In genomic region chr4:175419120-175419774, GRCh38 we compare ENCODE assay signal across 13 cellular contexts.
DNase-seq lines count a peak whose midpoint lies in the region; ATAC-seq and TF ChIP-seq lines count a peak whose summit lies in the region.
"Had no signal": no experiment of that assay in that cellular context is flagged by ENCODE, and none has a peak within 500 bp of the region (broad histone marks: within the 10 kb centered on the region; RNA-seq: fewer than 3 reads in every experiment).

No MANE protein-coding gene starts in this region.

- H3K18ac ChIP-seq in neuronal stem cell (ENCODE audit: low read length): no peak overlapping the region

- H2BK12ac ChIP-seq in neuronal stem cell (ENCODE audit: low read length): no peak overlapping the region

- no peak overlapping the region for H2BK120ac ChIP-seq in neuronal stem cell (ENCODE audit: low read depth, low read length)

- POLR2A ChIA-PET in activated CD4-positive, alpha-beta memory T cell treated with anti-CD3 and anti-CD28 coated beads, Interleukin-2, amount 10 ng/mL, durations not matched to agents 7 days and 5 days (lab: Charles Lee): no interaction called here

- no peak overlapping the region for H2BK15ac ChIP-seq in neuronal stem cell (ENCODE audit: low read length)

- DNase-seq in Calu3 (peak; percentile 5), NCI-H748 treated with DMSO at 0.1 percent for 48 hours (lab: John Stamatoyannopoulos, UW) (peak; percentile 10), coronary artery (ENCODE audit: low spot score) (no peak), neuronal stem cell (ENCODE audit: low spot score) (no peak), G401 (ENCODE audit: low spot score) (no peak), SKM-1 (lab: John Stamatoyannopoulos, UW; ENCODE audit: unreplicated experiment) (no peak)
- no peak for DNase-seq in activated CD4-positive, alpha-beta memory T cell treated with anti-CD3 and anti-CD28 coated beads, Interleukin-2, amount 10 ng/mL, durations not matched to agents 7 days and 5 days
- DNase-seq: activated B cell treated with CpG ODN at 0.5 μM for 24 hours; DMS 273 treated with DMSO at 0.1 percent for 48 hours; effector CD4-positive, alpha-beta T cell; NCI-H1092 had no signal

- H3K9ac ChIP-seq in neuronal stem cell (ENCODE audit: low read depth, low read length, poor library complexity): no peak overlapping the region

- no TSS peak for BruUV-seq in Calu3 (replicated peaks; lab: Mats Ljungman, UMichigan)

- H3K14ac ChIP-seq in neuronal stem cell (ENCODE audit: low read length): no peak overlapping the region

- H3K4me1 Mint-ChIP-seq in Calu3 (ENCODE audit: low read depth, unreplicated experiment): peaks cover 55% of the 10 kb centered on the region
- no peaks in the 10 kb centered on the region for H3K4me1 Mint-ChIP-seq in activated CD4-positive, alpha-beta memory T cell treated with anti-CD3 and anti-CD28 coated beads, Interleukin-2, amount 10 ng/mL, durations not matched to agents 7 days and 5 days
- H3K4me1 Mint-ChIP-seq: activated B cell treated with CpG ODN at 0.5 μM for 24 hours; activated T-helper 17 cell treated with anti-CD3 and anti-CD28 coated beads, Interleukin-2, amount 50 U/mL, for 72 hours had no signal

- no peak overlapping the region for H3K4me2 ChIP-seq in neuronal stem cell (ENCODE audit: insufficient read depth, low read length, poor library complexity, severe bottlenecking)

- H3K4me3 ChIP-seq in coronary artery (no peak overlapping the region), neuronal stem cell (ENCODE audit: low read length in 2 of 2) (no peak overlapping the region)

- H3K27me3 ChIP-seq in neuronal stem cell (ENCODE audit: control insufficient read depth in 3 of 3, insufficient read depth in 3 of 3, low read depth in 1 of 3, low read length in 3 of 3): no peaks in the 10 kb centered on the region

- H4K91ac ChIP-seq in neuronal stem cell (ENCODE audit: low read depth, low read length, poor library complexity): no peak overlapping the region

- H3K27me3 Mint-ChIP-seq in Calu3 (ENCODE audit: unreplicated experiment): no peaks in the 10 kb centered on the region
- H3K27me3 Mint-ChIP-seq in activated CD4-positive, alpha-beta memory T cell treated with anti-CD3 and anti-CD28 coated beads, Interleukin-2, amount 10 ng/mL, durations not matched to agents 7 days and 5 days: no peaks in the 10 kb centered on the region
- H3K27me3 Mint-ChIP-seq: activated B cell treated with CpG ODN at 0.5 μM for 24 hours; activated T-helper 17 cell treated with anti-CD3 and anti-CD28 coated beads, Interleukin-2, amount 50 U/mL, for 72 hours had no signal

- peaks cover 17% of the 10 kb centered on the region for H3K36me3 Mint-ChIP-seq in Calu3 (ENCODE audit: insufficient read depth, unreplicated experiment)
- H3K36me3 Mint-ChIP-seq in activated CD4-positive, alpha-beta memory T cell treated with anti-CD3 and anti-CD28 coated beads, Interleukin-2, amount 10 ng/mL, durations not matched to agents 7 days and 5 days (ENCODE audit: low read depth): no peaks in the 10 kb centered on the region

- CTCF ChIA-PET in Calu3 (lab: Charles Lee): interaction anchor here (0.6 kb wide), 1 partner anchor 596 kb away, joined by 3 read pairs; no protein-coding TSS in a partner anchor
- CTCF ChIA-PET in activated CD4-positive, alpha-beta memory T cell treated with anti-CD3 and anti-CD28 coated beads, Interleukin-2, amount 10 ng/mL, durations not matched to agents 7 days and 5 days (lab: Charles Lee): no interaction called here

- intact Hi-C loops in Calu3 (cut with micrococcal nuclease; ENCODE audit: unreplicated experiment): loop anchor here (5.0 kb wide), 1 partner anchor 47 kb away; no protein-coding TSS in a partner anchor

- no peaks in the 10 kb centered on the region for H3K9me3 ChIP-seq in neuronal stem cell (replicated peaks in 1 of 2; ENCODE audit: control insufficient read depth in 2 of 2, insufficient read depth in 1 of 2, low read depth in 1 of 2, low read length in 2 of 2)

- peak overlapping the region; percentile 35 for H2AFZ ChIP-seq in neuronal stem cell (ENCODE audit: low read length)

- H3K27ac Mint-ChIP-seq in Calu3 (ENCODE audit: unreplicated experiment): peak overlapping the region; percentile 99
- H3K27ac Mint-ChIP-seq in activated CD4-positive, alpha-beta memory T cell treated with anti-CD3 and anti-CD28 coated beads, Interleukin-2, amount 10 ng/mL, durations not matched to agents 7 days and 5 days: no peak overlapping the region
- H3K27ac Mint-ChIP-seq: activated B cell treated with CpG ODN at 0.5 μM for 24 hours; activated T-helper 17 cell treated with anti-CD3 and anti-CD28 coated beads, Interleukin-2, amount 50 U/mL, for 72 hours had no signal

- H3K4ac ChIP-seq in neuronal stem cell (ENCODE audit: low read length): no peak overlapping the region

- ATAC-seq in HG02678 (IDR thresholded peaks at IDR 0.05; ENCODE audit: unreplicated experiment): no peak
- ATAC-seq: activated T-helper 17 cell treated with anti-CD3 and anti-CD28 coated beads, Interleukin-2, amount 50 U/mL, for 72 hours had no signal

- peaks cover 2% of the 10 kb centered on the region for H3K9me3 Mint-ChIP-seq in Calu3 (ENCODE audit: low read depth, unreplicated experiment)
- peaks cover 4% of the 10 kb centered on the region for H3K9me3 Mint-ChIP-seq in activated CD4-positive, alpha-beta memory T cell treated with anti-CD3 and anti-CD28 coated beads, Interleukin-2, amount 10 ng/mL, durations not matched to agents 7 days and 5 days

- no peaks in the 10 kb centered on the region for H3K36me3 ChIP-seq in neuronal stem cell (replicated peaks in 1 of 2; ENCODE audit: control insufficient read depth in 2 of 2, insufficient read depth in 2 of 2, low read length in 2 of 2)

- TF ChIP-seq CTCF in Calu3 (IDR thresholded peaks at IDR 0.05; ENCODE audit: unreplicated experiment): no peak
- TF ChIP-seq CTCF in coronary artery (IDR thresholded peaks at IDR 0.05): no peak

- H3K27ac ChIP-seq in coronary artery (peak overlapping the region; percentile 61 to 82), neuronal stem cell (replicated peaks; ENCODE audit: low read length) (no peak overlapping the region)

- H3K79me1 ChIP-seq in neuronal stem cell (ENCODE audit: low read depth, low read length): no peaks in the 10 kb centered on the region

- in situ Hi-C loops in G401 (cut with HindIII; ENCODE audit: low sequenced_read_pairs): no loop called here

- no peak overlapping the region for H3K23ac ChIP-seq in neuronal stem cell (ENCODE audit: low read depth, low read length, poor library complexity)

- no peak overlapping the region for H4K8ac ChIP-seq in neuronal stem cell (ENCODE audit: low read depth, low read length)

- H3K4me1 ChIP-seq in neuronal stem cell (ENCODE audit: control insufficient read depth in 2 of 2, insufficient read depth in 1 of 2, low read depth in 1 of 2, low read length in 2 of 2): peaks cover 2 to 13% of the 10 kb centered on the region in 2 donors

- WGBS in neuronal stem cell (ENCODE audit: extremely low coverage in 2 of 2, insufficient read length in 2 of 2, insufficient replicate concordance in 1 of 2), 2 donors: no CpG with 5 or more reads among the region's 2 CpGs

- H2BK5ac ChIP-seq in neuronal stem cell (ENCODE audit: low read length): no peak overlapping the region

- peak overlapping the region; percentile 21 for H3K4me3 Mint-ChIP-seq in Calu3 (ENCODE audit: low read depth, unreplicated experiment)
- H3K4me3 Mint-ChIP-seq in activated CD4-positive, alpha-beta memory T cell treated with anti-CD3 and anti-CD28 coated beads, Interleukin-2, amount 10 ng/mL, durations not matched to agents 7 days and 5 days: no peak overlapping the region
- H3K4me3 Mint-ChIP-seq: activated B cell treated with CpG ODN at 0.5 μM for 24 hours; activated T-helper 17 cell treated with anti-CD3 and anti-CD28 coated beads, Interleukin-2, amount 50 U/mL, for 72 hours had no signal

- no peak overlapping the region for H2AK5ac ChIP-seq in neuronal stem cell (ENCODE audit: low read depth, low read length)

Comparison
In these comparisons a context has a peak if more than half of its experiments do, and no peak if none do; other contexts are left out.
1. DNase-seq: peak in Calu3 (single experiment) and NCI-H748 treated with DMSO at 0.1 percent for 48 hours (single experiment); none in coronary artery (single experiment), neuronal stem cell (single experiment), activated CD4-positive, alpha-beta memory T cell treated with anti-CD3 and anti-CD28 coated beads, Interleukin-2, amount 10 ng/mL, durations not matched to agents 7 days and 5 days (single experiment), G401 (single experiment) and SKM-1 (single experiment).